In genomic region chr3:71010731-71011455, GRCh38 we compare ENCODE assay signal across 8 cellular contexts.
DNase-seq lines count a peak whose midpoint lies in the region; TF ChIP-seq lines count a peak whose summit lies in the region.

No MANE protein-coding gene starts in this region.

- H3K9me2 ChIP-seq in MM.1S (replicated peaks; ENCODE audit: insufficient read depth, low read length), result no peaks in the 10 kb centered on the region

- peaks cover 28% of the 10 kb centered on the region for H3K36me3 Mint-ChIP-seq in activated naive CD4-positive, alpha-beta T cell treated with anti-CD3 and anti-CD28 coated beads, Interleukin-2, amount 50 U/mL, for 24 hours

- H3K27me3 Mint-ChIP-seq in activated naive CD4-positive, alpha-beta T cell treated with anti-CD3 and anti-CD28 coated beads, Interleukin-2, amount 50 U/mL, for 24 hours, result no peaks in the 10 kb centered on the region

- H3K4me3 Mint-ChIP-seq in activated naive CD4-positive, alpha-beta T cell treated with anti-CD3 and anti-CD28 coated beads, Interleukin-2, amount 50 U/mL, for 24 hours, result peak overlapping the region; percentile 66

- peaks cover 4% of the 10 kb centered on the region for H3K9me3 Mint-ChIP-seq in activated naive CD4-positive, alpha-beta T cell treated with anti-CD3 and anti-CD28 coated beads, Interleukin-2, amount 50 U/mL, for 24 hours

- H3K4me3 ChIP-seq in MM.1S (ENCODE audit: low read length) (peak overlapping the region; percentile 53), tibial artery (no peak overlapping the region)

- H3K36me3 ChIP-seq in MM.1S (replicated peaks; ENCODE audit: insufficient read depth, low read length), result peaks cover 4% of the 10 kb centered on the region; the same call in 1 of the 2 replicates
- H3K36me3 ChIP-seq in tibial artery, result peaks cover 10 to 15% (median 11%) of the 10 kb centered on the region in 3 donors

- TF ChIP-seq CTCF in MM.1S (IDR thresholded peaks at IDR 0.05; ENCODE audit: low read length), result no peak
- TF ChIP-seq CTCF in tibial artery (IDR thresholded peaks at IDR 0.05), result no peak

- H3K4me1 ChIP-seq in MM.1S (ENCODE audit: low read length) (peaks cover 35% of the 10 kb centered on the region), tibial artery (peaks cover 0 to 62% (median 29%) of the 10 kb centered on the region in 4 donors)

- H3K27ac Mint-ChIP-seq in activated naive CD4-positive, alpha-beta T cell treated with anti-CD3 and anti-CD28 coated beads, Interleukin-2, amount 50 U/mL, for 24 hours, result peak overlapping the region; percentile 98

- no peaks in the 10 kb centered on the region for H4K20me1 ChIP-seq in MM.1S (ENCODE audit: insufficient read depth, low read length)

- peaks cover 90% of the 10 kb centered on the region for H3K4me1 Mint-ChIP-seq in activated naive CD4-positive, alpha-beta T cell treated with anti-CD3 and anti-CD28 coated beads, Interleukin-2, amount 50 U/mL, for 24 hours

- intact Hi-C loops in tibial artery (cut with DNase I; ENCODE audit: low total_unique reads) (no loop called here), head of caudate nucleus (cut with DNase I) (loop anchor here (10.0 kb wide), 1 partner anchor 574 kb away; the partner anchor contains the start of gene FOXP1)

- peak overlapping the region; percentile 88 for H3K4me2 ChIP-seq in MM.1S (ENCODE audit: low read depth, low read length)

- peaks cover 52% of the 10 kb centered on the region for H3K79me2 ChIP-seq in MM.1S (ENCODE audit: low read length)

- peaks cover 22% of the 10 kb centered on the region for H3F3A ChIP-seq in MM.1S (ENCODE audit: insufficient read depth, low read length)

- no peak overlapping the region for H2AFZ ChIP-seq in MM.1S (ENCODE audit: low read length)

- H3K27me3 ChIP-seq in MM.1S (replicated peaks; ENCODE audit: insufficient read depth, low read length) (no peaks in the 10 kb centered on the region), tibial artery (no peaks in the 10 kb centered on the region)

- peak overlapping the region; percentile 76 for H3K9ac ChIP-seq in MM.1S (ENCODE audit: low read length)

- H3K9me3 ChIP-seq in MM.1S (replicated peaks; ENCODE audit: insufficient read depth, low read length) (no peaks in the 10 kb centered on the region), tibial artery (peaks cover 0 to 3% (median 0%) of the 10 kb centered on the region in 3 donors)

- peak; percentile 5 for DNase-seq in activated gamma-delta T cell treated with anti-CD3 and anti-CD28 coated beads, Interleukin-2, amount 50 U/mL, for 16 hours (ENCODE audit: low read depth)
- DNase-seq in activated gamma-delta T cell (lab: John Stamatoyannopoulos, UW) (no peak), MM.1S (peak; percentile 87), tibial artery (no peak), NCI-H69 (lab: John Stamatoyannopoulos, UW) (no peak), head of caudate nucleus (no peak)
- peak; percentile 72 to 80 for DNase-seq in stimulated activated CD4-positive, alpha-beta T cell treated with anti-CD3 and anti-CD28 coated beads, Interleukin-2, amount 100 ng/mL, for 24 hours

- peak overlapping the region; percentile 99 for H3K27ac ChIP-seq in MM.1S (ENCODE audit: low read length)
- H3K27ac ChIP-seq in tibial artery, result peak overlapping the region in 1 of 2 donors; percentile 26

Comparison
In these comparisons a context has a peak if more than half of its experiments do, and no peak if none do; other contexts are left out.
1. DNase-seq: peak in activated gamma-delta T cell treated with anti-CD3 and anti-CD28 coated beads, Interleukin-2, amount 50 U/mL, for 16 hours (single experiment), MM.1S (single experiment) and stimulated activated CD4-positive, alpha-beta T cell treated with anti-CD3 and anti-CD28 coated beads, Interleukin-2, amount 100 ng/mL, for 24 hours (2 of 2); none in activated gamma-delta T cell (single experiment), tibial artery (0 of 2), NCI-H69 (single experiment) and head of caudate nucleus (0 of 42).